15 cellular contexts compared by ENCODE assay signal in genomic region chr1:29471487-29472313, GRCh38.
DNase-seq lines count a peak whose midpoint lies in the region; ATAC-seq and TF ChIP-seq lines count a peak whose summit lies in the region.
"Had no signal": no experiment of that assay in that cellular context is flagged by ENCODE, and none has a peak within 500 bp of the region (broad histone marks: within the 10 kb centered on the region; RNA-seq: fewer than 3 reads in every experiment).

No MANE protein-coding gene starts in this region.

- ATAC-seq in natural killer cell treated with Interleukin-12 subunit alpha and Interleukin-12 subunit beta and Interleukin-15 and Interleukin-18, amount 100 ng/mL, for 72 hours, result no peak
- ATAC-seq in natural killer cell (no peak), esophagus mucosa (no peak), HG03571 (IDR thresholded peaks at IDR 0.05; ENCODE audit: unreplicated experiment) (no peak)
- ATAC-seq: activated T-cell treated with anti-CD3 and anti-CD28 coated beads, Interleukin-2, amount 50 U/mL, for 72 hours; gastrocnemius medialis had no signal

- H3K27ac Mint-ChIP-seq in natural killer cell treated with Interleukin-12 subunit alpha and Interleukin-12 subunit beta and Interleukin-15 and Interleukin-18, amount 100 ng/mL, for 72 hours, result no peak overlapping the region
- H3K27ac Mint-ChIP-seq in natural killer cell, result no peak overlapping the region
- H3K27ac Mint-ChIP-seq: activated CD4-positive, alpha-beta T cell treated with anti-CD3 and anti-CD28 coated beads, Interleukin-2, amount 10 ng/mL, durations not matched to agents 24 days and 14 days; activated T-cell treated with anti-CD3 and anti-CD28 coated beads, Interleukin-2, amount 50 U/mL, for 72 hours had no signal

- peak; percentile 45 for DNase-seq in natural killer cell treated with Interleukin-12 subunit alpha and Interleukin-12 subunit beta and Interleukin-15 and Interleukin-18, amount 100 ng/mL, for 72 hours (ENCODE audit: low spot score)
- DNase-seq in natural killer cell (no peak), NCI-H748 treated with DMSO at 0.1 percent for 48 hours (lab: John Stamatoyannopoulos, UW) (peak; percentile 6), islet precursor cell (peak; percentile 73), LoVo (ENCODE audit: low spot score) (no peak), NOMO-1 treated with DMSO at 0.1 percent for 48 hours (lab: John Stamatoyannopoulos, UW; ENCODE audit: unreplicated experiment) (no peak)
- DNase-seq: activated CD4-positive, alpha-beta T cell treated with anti-CD3 and anti-CD28 coated beads, Interleukin-2, amount 10 ng/mL, durations not matched to agents 24 days and 14 days; activated T-cell treated with anti-CD3 and anti-CD28 coated beads, Interleukin-2, amount 50 U/mL, for 72 hours; gastrocnemius medialis; HCEC 1CT; Karpas-422; NCI-H226; Peyer's patch had no signal

- peaks cover 26 to 37% of the 10 kb centered on the region in 2 donors for H3K27me3 Mint-ChIP-seq in natural killer cell treated with Interleukin-12 subunit alpha and Interleukin-12 subunit beta and Interleukin-15 and Interleukin-18, amount 100 ng/mL, for 72 hours
- peaks cover 21 to 71% of the 10 kb centered on the region in 2 donors for H3K27me3 Mint-ChIP-seq in natural killer cell (ENCODE audit: low read depth in 2 of 2)

- TF ChIP-seq CTCF in natural killer cell (IDR thresholded peaks at IDR 0.05), result no peak

- H3K36me3 Mint-ChIP-seq in natural killer cell treated with Interleukin-12 subunit alpha and Interleukin-12 subunit beta and Interleukin-15 and Interleukin-18, amount 100 ng/mL, for 72 hours, result no peaks in the 10 kb centered on the region
- no peaks in the 10 kb centered on the region for H3K36me3 Mint-ChIP-seq in natural killer cell

- H3K4me1 Mint-ChIP-seq in natural killer cell treated with Interleukin-12 subunit alpha and Interleukin-12 subunit beta and Interleukin-15 and Interleukin-18, amount 100 ng/mL, for 72 hours (ENCODE audit: low read depth in 2 of 2), result no peaks in the 10 kb centered on the region
- no peaks in the 10 kb centered on the region for H3K4me1 Mint-ChIP-seq in natural killer cell
- H3K4me1 Mint-ChIP-seq: activated CD4-positive, alpha-beta T cell treated with anti-CD3 and anti-CD28 coated beads, Interleukin-2, amount 10 ng/mL, durations not matched to agents 24 days and 14 days had no signal

- intact Hi-C loops in natural killer cell (cut with micrococcal nuclease), result no loop called here

- H3K4me3 Mint-ChIP-seq in natural killer cell treated with Interleukin-12 subunit alpha and Interleukin-12 subunit beta and Interleukin-15 and Interleukin-18, amount 100 ng/mL, for 72 hours, result no peak overlapping the region
- no peak overlapping the region for H3K4me3 Mint-ChIP-seq in natural killer cell
- H3K4me3 Mint-ChIP-seq: activated CD4-positive, alpha-beta T cell treated with anti-CD3 and anti-CD28 coated beads, Interleukin-2, amount 10 ng/mL, durations not matched to agents 24 days and 14 days; activated T-cell treated with anti-CD3 and anti-CD28 coated beads, Interleukin-2, amount 50 U/mL, for 72 hours had no signal

- H3K9me3 Mint-ChIP-seq in natural killer cell treated with Interleukin-12 subunit alpha and Interleukin-12 subunit beta and Interleukin-15 and Interleukin-18, amount 100 ng/mL, for 72 hours, result no peaks in the 10 kb centered on the region
- no peaks in the 10 kb centered on the region for H3K9me3 Mint-ChIP-seq in natural killer cell
- H3K9me3 Mint-ChIP-seq: activated CD4-positive, alpha-beta T cell treated with anti-CD3 and anti-CD28 coated beads, Interleukin-2, amount 10 ng/mL, durations not matched to agents 24 days and 14 days; activated T-cell treated with anti-CD3 and anti-CD28 coated beads, Interleukin-2, amount 50 U/mL, for 72 hours had no signal

Comparison
In these comparisons a context has a peak if more than half of its experiments do, and no peak if none do; other contexts are left out.
1. DNase-seq: peak in natural killer cell treated with Interleukin-12 subunit alpha and Interleukin-12 subunit beta and Interleukin-15 and Interleukin-18, amount 100 ng/mL, for 72 hours (single experiment), NCI-H748 treated with DMSO at 0.1 percent for 48 hours (single experiment) and islet precursor cell (single experiment); none in natural killer cell (single experiment), LoVo (single experiment) and NOMO-1 treated with DMSO at 0.1 percent for 48 hours (single experiment).